ENCODE assay signal across 9 cellular contexts in the genomic region with DNA sequence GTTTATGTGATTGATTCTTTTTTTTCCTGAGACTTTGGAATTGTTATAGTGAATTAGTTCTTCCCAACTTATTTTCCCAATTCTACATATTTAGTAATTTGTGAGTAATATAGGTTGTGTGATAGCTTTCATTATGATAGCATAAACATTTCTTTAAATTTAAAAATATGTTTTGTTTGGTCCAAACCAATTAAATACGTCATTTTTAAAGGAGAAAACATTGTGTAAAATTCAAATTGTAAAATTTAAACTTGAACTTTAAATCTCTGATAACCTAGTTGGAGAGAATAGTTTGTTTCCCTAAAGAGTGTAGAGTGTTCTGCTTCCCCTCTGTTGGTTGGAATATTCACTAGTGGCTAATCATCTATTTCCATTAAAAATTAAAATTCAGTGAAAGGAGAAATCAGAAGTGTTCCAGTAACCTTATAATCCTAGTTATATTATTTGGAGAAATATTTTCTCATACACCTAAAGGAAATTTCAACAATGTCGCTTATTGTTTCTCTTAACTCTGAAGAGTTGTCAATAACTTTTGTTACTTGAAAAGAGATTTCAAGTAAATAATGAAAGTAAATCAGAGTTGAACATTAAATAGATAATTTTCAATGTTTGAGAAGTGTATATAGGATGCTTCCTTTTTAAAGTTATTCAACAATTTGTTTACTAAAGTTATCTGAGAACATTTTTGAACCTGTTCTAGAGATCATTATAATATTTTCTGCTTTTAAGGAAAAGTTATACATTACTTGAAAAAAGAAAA. TPM values are rescaled to one million over a fixed set of nuclear protein-coding genes. Genes with fewer than 3 reads are reported as not detected.
DNase-seq lines count a peak whose midpoint lies in the region; ATAC-seq, FAIRE-seq and TF ChIP-seq lines count a peak whose summit lies in the region.
"Had no signal": no experiment of that assay in that cellular context is flagged by ENCODE, and none has a peak within 500 bp of the region (broad histone marks: within the 10 kb centered on the region; RNA-seq: fewer than 3 reads in every experiment).

No MANE protein-coding gene starts in this region.

- H3K9me3 ChIP-seq in ascending aorta (no peaks in the 10 kb centered on the region), right lobe of liver (no peaks in the 10 kb centered on the region), transverse colon (no peaks in the 10 kb centered on the region)

- no peaks in the 10 kb centered on the region for H3K27me3 Mint-ChIP-seq in activated naive CD4-positive, alpha-beta T cell treated with anti-CD3 and anti-CD28 coated beads, Interleukin-2, amount 50 U/mL, for 24 hours

- H3K4me1 ChIP-seq in ascending aorta (peaks cover 4 to 33% of the 10 kb centered on the region in 2 donors), right lobe of liver (peaks cover 0 to 62% (median 17%) of the 10 kb centered on the region in 4 donors), transverse colon (peaks cover 25 to 69% (median 39%) of the 10 kb centered on the region in 4 donors)

- intact Hi-C loops in ascending aorta (cut with DNase I), result loop anchor here (5.0 kb wide), 3 partner anchors 68 to 1952 kb away; partner anchors contain the start of genes DNAJC21 and NADK2
- intact Hi-C loops in right lobe of liver (cut with DNase I), result no loop called here
- intact Hi-C loops in transverse colon (cut with DNase I; ENCODE audit: low total_unique reads), result no loop called here
- intact Hi-C loops in posterior cingulate gyrus (cut with DNase I), result loop anchor here (5.0 kb wide), 3 partner anchors 128 to 727 kb away; partner anchors contain the start of genes LMBRD2, NADK2 and SKP2

- H3K36me3 Mint-ChIP-seq in activated naive CD4-positive, alpha-beta T cell treated with anti-CD3 and anti-CD28 coated beads, Interleukin-2, amount 50 U/mL, for 24 hours, result peaks cover 2% of the 10 kb centered on the region
- peaks cover 26 to 29% of the 10 kb centered on the region in 2 donors for H3K36me3 Mint-ChIP-seq in activated naive CD4-positive, alpha-beta T cell treated with anti-CD3 and anti-CD28 coated beads, Interleukin-2, amount 50 U/mL, for 72 hours

- no peak for ATAC-seq in activated naive CD4-positive, alpha-beta T cell treated with anti-CD3 and anti-CD28 coated beads, Interleukin-2, amount 50 U/mL, for 72 hours
- ATAC-seq in right lobe of liver, result no peak

- no peak for FAIRE-seq in GM12891 (lab: Jason Lieb, UNC)

- no peak for TF ChIP-seq POLR2A in right lobe of liver (IDR thresholded peaks at IDR 0.05)
- no peak for TF ChIP-seq POLR2A in transverse colon (IDR thresholded peaks at IDR 0.05)
- TF ChIP-seq POLR2A in GM12891 (IDR thresholded peaks at IDR 0.05; ENCODE audit: low read depth, low read length), result no peak

- in situ Hi-C loops in transverse colon (cut with MboI; ENCODE audit: low pct_ligation_motif_present in 1 of 4, low pct_unique_long_range_greater_than_20kb in 1 of 4, low sequenced_read_pairs in 3 of 4), result loop anchor here in 1 of 4 donors (10.0 kb wide), 1 partner anchor 135 kb away; no protein-coding TSS in a partner anchor

- DNase-seq in activated naive CD4-positive, alpha-beta T cell treated with anti-CD3 and anti-CD28 coated beads, Interleukin-2, amount 50 U/mL, for 72 hours (ENCODE audit: low spot score in 2 of 2), result no peak
- DNase-seq in ascending aorta (ENCODE audit: low spot score in 2 of 2) (no peak), right lobe of liver (no peak), transverse colon (no peak), posterior cingulate gyrus (no peak), GM12891 (ENCODE audit: insufficient read length, low spot score) (no peak), GM03348 (ENCODE audit: low spot score) (no peak)
- DNase-seq: stimulated activated CD4-positive, alpha-beta T cell treated with anti-CD3 and anti-CD28 coated beads, Interleukin-4, amount 100 ng/mL, for 4 hours had no signal

- H3K36me3 ChIP-seq in ascending aorta (no peaks in the 10 kb centered on the region), right lobe of liver (no peaks in the 10 kb centered on the region), transverse colon (no peaks in the 10 kb centered on the region)

- TF ChIP-seq CTCF in ascending aorta (IDR thresholded peaks at IDR 0.05) (no peak), right lobe of liver (IDR thresholded peaks at IDR 0.05) (no peak), transverse colon (IDR thresholded peaks at IDR 0.05) (no peak)

- H3K27ac ChIP-seq in ascending aorta (peak overlapping the region in 1 of 2 donors; percentile 100), right lobe of liver (peak overlapping the region in 2 of 3 donors; percentile 93 to 97), transverse colon (peak overlapping the region; percentile 97 to 99 (median 98))

- no peak overlapping the region for H3K27ac Mint-ChIP-seq in activated naive CD4-positive, alpha-beta T cell treated with anti-CD3 and anti-CD28 coated beads, Interleukin-2, amount 50 U/mL, for 24 hours
- no peak overlapping the region for H3K27ac Mint-ChIP-seq in activated naive CD4-positive, alpha-beta T cell treated with anti-CD3 and anti-CD28 coated beads, Interleukin-2, amount 50 U/mL, for 72 hours

- peak overlapping the region; percentile 94 for H3K4me3 Mint-ChIP-seq in activated naive CD4-positive, alpha-beta T cell treated with anti-CD3 and anti-CD28 coated beads, Interleukin-2, amount 50 U/mL, for 24 hours

- H3K4me1 Mint-ChIP-seq in activated naive CD4-positive, alpha-beta T cell treated with anti-CD3 and anti-CD28 coated beads, Interleukin-2, amount 50 U/mL, for 24 hours, result peaks cover 56% of the 10 kb centered on the region

- WGBS in right lobe of liver (ENCODE audit: insufficient coverage, low coverage, low lambda C conversion rate, missing lambda C conversion rate), result 10% methylated on average over 2 of the region's 2 CpGs
- 22 to 27% methylated on average over 2 of the region's 2 CpGs for WGBS in transverse colon (ENCODE audit: low coverage in 1 of 2), 2 donors

- H3K27me3 ChIP-seq in ascending aorta (no peaks in the 10 kb centered on the region), right lobe of liver (no peaks in the 10 kb centered on the region), transverse colon (no peaks in the 10 kb centered on the region)

- no peaks in the 10 kb centered on the region for H3K9me3 Mint-ChIP-seq in activated naive CD4-positive, alpha-beta T cell treated with anti-CD3 and anti-CD28 coated beads, Interleukin-2, amount 50 U/mL, for 24 hours
- H3K9me3 Mint-ChIP-seq in activated naive CD4-positive, alpha-beta T cell treated with anti-CD3 and anti-CD28 coated beads, Interleukin-2, amount 50 U/mL, for 72 hours, result no peaks in the 10 kb centered on the region

- H3K4me3 ChIP-seq in ascending aorta, result peak overlapping the region; percentile 87 to 96
- H3K4me3 ChIP-seq in right lobe of liver, result peak overlapping the region in 1 of 3 donors; percentile 86
- peak overlapping the region in 3 of 4 donors; percentile 66 to 90 (median 86) for H3K4me3 ChIP-seq in transverse colon

- no peak for TF ChIP-seq EP300 in transverse colon (IDR thresholded peaks at IDR 0.05; ENCODE audit: low read depth)

TF ChIP-seq in GM12891, 5 proteins besides CTCF, POLR2A, EP300 and RAD21:
- TF ChIP-seq SPI1 (IDR thresholded peaks at IDR 0.05; ENCODE audit: low read depth, low read length) (no peak), TAF1 (IDR thresholded peaks at IDR 0.05; ENCODE audit: low read depth, low read length) (no peak), POU2F2 (IDR thresholded peaks at IDR 0.05; ENCODE audit: low read depth, low read length) (no peak), PAX5 (IDR thresholded peaks at IDR 0.05; ENCODE audit: insufficient read depth, low read length, severe bottlenecking) (no peak), POLR2AphosphoS5 (IDR thresholded peaks at IDR 0.05; ENCODE audit: low read depth, low read length) (no peak)

RNA-seq across cellular contexts. Expression of gene NIPBL, which starts 2.9 kb away (rescaled TPM):
- total RNA-seq in activated naive CD4-positive, alpha-beta T cell treated with anti-CD3 and anti-CD28 coated beads, Interleukin-2, amount 50 U/mL, for 72 hours, result 10 to 100 TPM; 46.5 to 65.8 TPM
- total RNA-seq in ascending aorta, result 29.6 TPM
- 10 to 100 TPM; 16.0 to 29.2 (median 24.6) TPM for total RNA-seq in right lobe of liver
- 10 to 100 TPM; 26.7 to 73.8 (median 64.4) TPM for total RNA-seq in transverse colon
- 12.6 TPM for polyA plus RNA-seq in GM12891 (2012; ENCODE audit: low read depth, missing spikeins)

Comparison
In these comparisons a context has a peak if more than half of its experiments do, and no peak if none do; other contexts are left out.
1. intact Hi-C loops: an anchor here in ascending aorta (5.0 kb wide) and posterior cingulate gyrus (5.0 kb wide); none called in right lobe of liver and transverse colon.